Comparison of ENCODE assay signal across 21 cellular contexts in genomic region chr12:70628701-70629480, GRCh38. TPM values are rescaled to one million over a fixed set of nuclear protein-coding genes. Genes with fewer than 3 reads are reported as not detected.
"Had no signal": no experiment of that assay in that cellular context is flagged by ENCODE, and none has a peak within 500 bp of the region (broad histone marks: within the 10 kb centered on the region; RNA-seq: fewer than 3 reads in every experiment).

No MANE protein-coding gene starts in this region.

- H3K27me3 ChIP-seq: brain microvascular endothelial cell, colonic mucosa, gastrocnemius medialis, tibial artery, uterus had no signal

- H3K27ac ChIP-seq: brain microvascular endothelial cell, colonic mucosa, parathyroid adenoma, tibial artery had no signal

- H3K4me1 ChIP-seq: colonic mucosa, gastrocnemius medialis, parathyroid adenoma, tibial artery, uterus had no signal

- DNase-seq: activated CD4-positive, alpha-beta T cell treated with anti-CD3 and anti-CD28 coated beads, Interleukin-2, amount 10 ng/mL, durations not matched to agents 24 days and 14 days; activated CD4-positive, CD25-positive, alpha-beta regulatory T cell; activated CD8-positive, alpha-beta T cell treated with anti-CD3 and anti-CD28 coated beads for 36 hours; activated naive CD4-positive, alpha-beta T cell treated with anti-CD3 and anti-CD28 coated beads for 36 hours; activated T-cell treated with anti-CD3 and anti-CD28 coated beads, Interleukin-2, amount 50 U/mL, for 24 hours; aorta; brain microvascular endothelial cell; colonic mucosa; gastrocnemius medialis; head of caudate nucleus; immature natural killer cell; stimulated activated CD4-positive, alpha-beta T cell treated with anti-CD3 and anti-CD28 coated beads, Interleukin-12 subunit alpha, Interleukin-12 subunit beta, amount 100 ng/mL, for 4 hours; stimulated activated CD4-positive, alpha-beta T cell treated with anti-CD3 and anti-CD28 coated beads, Interleukin-1b, Interleukin-23, amount 100 ng/mL, for 48 hours; stimulated activated CD8-positive, alpha-beta memory T cell treated with anti-CD3 and anti-CD28 coated beads, Interleukin-4, amount 100 ng/mL, for 48 hours; stimulated activated naive CD8-positive, alpha-beta T cell treated with anti-CD3 and anti-CD28 coated beads, Interleukin-15, Interleukin-2, amounts not matched to agents 100 U/mL and 50 U/mL, for 24 hours; substantia nigra; tibial artery; uterus had no signal

- ATAC-seq: activated CD8-positive, alpha-beta T cell treated with anti-CD3 and anti-CD28 coated beads for 36 hours; gastrocnemius medialis; natural killer cell treated with Interleukin-12 subunit alpha and Interleukin-12 subunit beta and Interleukin-15 and Interleukin-18, amount 100 ng/mL, for 72 hours; stimulated activated naive CD8-positive, alpha-beta T cell treated with anti-CD3 and anti-CD28 coated beads, Interleukin-15, Interleukin-2, amounts not matched to agents 100 U/mL and 50 U/mL, for 24 hours had no signal

- H3K4me3 ChIP-seq: colonic mucosa, lung, tibial artery, uterus had no signal

- H3K36me3 ChIP-seq: brain microvascular endothelial cell, colonic mucosa, gastrocnemius medialis, tibial artery, uterus had no signal

- H3K9me3 ChIP-seq: colonic mucosa, gastrocnemius medialis, tibial artery, uterus had no signal

RNA-seq across cellular contexts. Expression of gene PTPRB, which starts 8.3 kb away (rescaled TPM):
- total RNA-seq: activated CD4-positive, alpha-beta T cell treated with anti-CD3 and anti-CD28 coated beads, Interleukin-2, amount 10 ng/mL, durations not matched to agents 24 days and 14 days; activated CD8-positive, alpha-beta T cell treated with anti-CD3 and anti-CD28 coated beads for 36 hours; activated naive CD4-positive, alpha-beta T cell treated with anti-CD3 and anti-CD28 coated beads for 36 hours had no signal
